In genomic region chr9:105864248-105864898, GRCh38 we compare ENCODE assay signal across 1 cellular context.
TF ChIP-seq lines count a peak whose summit lies in the region.

No MANE protein-coding gene starts in this region.

TF ChIP-seq in GM23338, 12 proteins besides CTCF, POLR2A, EP300 and RAD21 (continued from another document):
- TF ChIP-seq STAT1 (IDR thresholded peaks at IDR 0.05; ENCODE audit: unreplicated experiment) (no peak), ZNF331 (CRISPR knock-in tag; IDR thresholded peaks at IDR 0.05; ENCODE audit: low read depth) (no peak), EZH2 (IDR thresholded peaks at IDR 0.05; ENCODE audit: low read depth, unreplicated experiment) (no peak), POLR2AphosphoS5 (IDR thresholded peaks at IDR 0.05; ENCODE audit: low read depth) (no peak), ZNF462 (CRISPR knock-in tag; IDR thresholded peaks at IDR 0.05) (no peak), CREB1 (CRISPR knock-in tag; IDR thresholded peaks at IDR 0.05; ENCODE audit: low read depth) (no peak), ZNF114 (CRISPR knock-in tag; IDR thresholded peaks at IDR 0.05) (no peak)
TF ChIP-seq in GM23338: peak in this region for 0.
